ENCODE assay signal across 1 cellular context in genomic region chr1:42816600-42817439, GRCh38.
A peak's percentile ranks its signal among the peaks of the same experiment; 100 is the strongest.
TF ChIP-seq lines count a peak whose summit lies in the region.

Gene ERMAP, plus strand, starts transcription at chr1:42817122. Its CDS starts 13,327 bp downstream, at chr1:42830449.
Gene SVBP, minus strand, starts transcription at chr1:42817397. Its CDS starts 853 bp downstream, at chr1:42816544.

TF ChIP-seq in HEK293, 187 proteins besides CTCF, POLR2A, EP300 and RAD21 (continued from another document):
- TF ChIP-seq PBX3 (CRISPR knock-in tag; IDR thresholded peaks at IDR 0.05) = no peak
- TF ChIP-seq KLF7 (tag by site-specific recombination; IDR thresholded peaks at IDR 0.05; ENCODE audit: borderline replicate concordance) = peak; percentile 85; the same call in 1 of the 2 replicates
- TF ChIP-seq KLF9 (tag by site-specific recombination; IDR thresholded peaks at IDR 0.05; ENCODE audit: low read depth) = peak; percentile 89
- TF ChIP-seq HIC1 (tag by site-specific recombination; IDR thresholded peaks at IDR 0.05) = no peak
- TF ChIP-seq ZNF785 (tag by site-specific recombination; IDR thresholded peaks at IDR 0.05) = no peak
- TF ChIP-seq ZNF623 (tag by site-specific recombination; IDR thresholded peaks at IDR 0.05) = no peak
- no peak for TF ChIP-seq ZNF629 (tag by site-specific recombination; IDR thresholded peaks at IDR 0.05)
- peak; percentile 93 for TF ChIP-seq SP3 (tag by site-specific recombination; IDR thresholded peaks at IDR 0.05)
- TF ChIP-seq ZNF558 (tag by site-specific recombination; IDR thresholded peaks at IDR 0.05) = no peak
- peak; percentile 13; the same call in 1 of the 2 replicates for TF ChIP-seq ZBTB6 (tag by site-specific recombination; IDR thresholded peaks at IDR 0.05)
- TF ChIP-seq ZBTB7A (tag by site-specific recombination; IDR thresholded peaks at IDR 0.05; ENCODE audit: low read depth) = no peak
